Comparison of ENCODE assay signal across 8 cellular contexts in genomic region chr13:77698211-77699058, GRCh38. TPM values are rescaled to one million over a fixed set of nuclear protein-coding genes. Genes with fewer than 3 reads are reported as not detected.
A peak's percentile ranks its signal among the peaks of the same experiment; 100 is the strongest.
DNase-seq lines count a peak whose midpoint lies in the region; ATAC-seq, FAIRE-seq and TF ChIP-seq lines count a peak whose summit lies in the region.

No MANE protein-coding gene starts in this region.

- H3K36me3 ChIP-seq in bronchial epithelial cell (ENCODE audit: control insufficient read depth, insufficient read depth, low read length) (no peaks in the 10 kb centered on the region), kidney (ENCODE audit: control insufficient read depth in 1 of 2, insufficient read depth in 2 of 2, low read length in 2 of 2) (no peaks in the 10 kb centered on the region)

- peaks cover 3 to 7% of the 10 kb centered on the region in 2 donors for H3K4me1 ChIP-seq in kidney (ENCODE audit: control insufficient read depth in 1 of 2, insufficient read depth in 1 of 2, low read depth in 1 of 2, low read length in 2 of 2)

- peaks cover 24% of the 10 kb centered on the region for H3K27me3 ChIP-seq in bronchial epithelial cell (ENCODE audit: control insufficient read depth, insufficient read depth, low read length)

- peak; percentile 20 for DNase-seq in GDM1 (lab: John Stamatoyannopoulos, UW)
- peak; percentile 58 to 67 for DNase-seq in Kasumi-1 (lab: John Stamatoyannopoulos, UW)
- DNase-seq in bronchial epithelial cell (ENCODE audit: low read depth): no peak
- DNase-seq in kidney: peak; percentile 74
- peak in 2 of 3 donors; percentile 19 to 30 for DNase-seq in stimulated activated CD4-positive, alpha-beta T cell treated with anti-CD3 and anti-CD28 coated beads, Interleukin-12 subunit alpha, Interleukin-12 subunit beta, amount 100 ng/mL, for 48 hours (ENCODE audit: low read depth in 2 of 3, low spot score in 1 of 3)
- DNase-seq in mesenteric fat pad (ENCODE audit: low spot score): no peak

- H3K9me3 ChIP-seq in kidney (ENCODE audit: control insufficient read depth in 1 of 2, low read length in 2 of 2): no peaks in the 10 kb centered on the region

- intact Hi-C loops in kidney (cut with DNase I): no loop called here

- H3K9ac ChIP-seq in kidney (ENCODE audit: low read length in 2 of 2): peak overlapping the region; percentile 48 to 72

- no peak for TF ChIP-seq CTCF in WI38 (IDR thresholded peaks at IDR 0.05; ENCODE audit: low read depth, low read length)
- TF ChIP-seq CTCF in bronchial epithelial cell (IDR thresholded peaks at IDR 0.05; ENCODE audit: insufficient read depth, low read length, severe bottlenecking): no peak
- no peak for TF ChIP-seq CTCF in kidney (IDR thresholded peaks at IDR 0.05; ENCODE audit: borderline replicate concordance, extremely low read depth, insufficient read depth)

- H3K27ac ChIP-seq in kidney (ENCODE audit: low read depth in 2 of 2, low read length in 2 of 2): no peak overlapping the region

- H3K4me3 ChIP-seq in WI38 (ENCODE audit: low read depth, low read length) (peak overlapping the region; percentile 63), bronchial epithelial cell (ENCODE audit: low read depth, low read length) (peak overlapping the region; percentile 27), kidney (ENCODE audit: low read length in 2 of 2) (peak overlapping the region; percentile 84 to 97)

- ATAC-seq in GM21737 (IDR thresholded peaks at IDR 0.05; ENCODE audit: unreplicated experiment): peak; percentile 23

- FAIRE-seq in bronchial epithelial cell (lab: Jason Lieb, UNC) (no peak), kidney (lab: Jason Lieb, UNC) (no peak)

RNA-seq across cellular contexts. Expression of gene SLAIN1, which starts 0.9 kb away (rescaled TPM):
- total RNA-seq in bronchial epithelial cell (under 0.01 TPM in 1 of 2 replicates, not detected in the other), kidney (12.4 TPM), mesenteric fat pad (1.9 TPM)
- polyA plus RNA-seq in kidney (ENCODE audit: insufficient read depth, low read depth, low replicate concordance): 6.0 TPM

Comparison
In these comparisons a context has a peak if more than half of its experiments do, and no peak if none do; other contexts are left out.
1. DNase-seq: peak in GDM1 (single experiment), Kasumi-1 (2 of 2), kidney (single experiment) and stimulated activated CD4-positive, alpha-beta T cell treated with anti-CD3 and anti-CD28 coated beads, Interleukin-12 subunit alpha, Interleukin-12 subunit beta, amount 100 ng/mL, for 48 hours (2 of 3); none in bronchial epithelial cell (single experiment) and mesenteric fat pad (single experiment).
2. H3K4me3 ChIP-seq: peak in every context shown above with its lines; median percentile 90 in kidney; 63 in WI38; 27 in bronchial epithelial cell.